ENCODE assay signal across 32 cellular contexts in the genomic region with DNA sequence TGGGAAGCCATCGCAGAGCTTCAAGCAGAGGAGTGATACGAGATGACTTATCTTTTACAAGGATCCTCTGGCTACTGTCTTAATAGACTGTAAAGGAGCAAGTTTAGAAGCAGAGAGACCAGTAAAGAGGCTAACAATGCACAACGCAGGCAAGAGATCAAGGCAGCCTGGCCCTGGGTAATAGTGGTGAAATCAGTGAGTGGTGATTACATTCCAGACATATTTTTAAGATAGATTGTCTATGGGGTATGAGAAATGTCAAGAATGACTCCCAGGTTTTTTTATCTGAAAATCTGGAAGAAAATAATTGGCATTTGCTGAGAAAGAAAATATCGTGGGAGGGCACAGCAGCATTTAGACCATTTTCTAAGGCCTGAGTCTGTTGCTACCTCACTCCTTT.
DNase-seq lines count a peak whose midpoint lies in the region; ATAC-seq and TF ChIP-seq lines count a peak whose summit lies in the region.
"Had no signal": no experiment of that assay in that cellular context is flagged by ENCODE, and none has a peak within 500 bp of the region (broad histone marks: within the 10 kb centered on the region; RNA-seq: fewer than 3 reads in every experiment).

No MANE protein-coding gene starts in this region.

- no peaks in the 10 kb centered on the region for H3K79me2 ChIP-seq in GM23338 (replicated peaks; ENCODE audit: insufficient read depth)

- H3K4me1 ChIP-seq in GM23338 (ENCODE audit: insufficient read depth) (no peaks in the 10 kb centered on the region; the same call in 1 of the 2 replicates), RWPE2 (ENCODE audit: insufficient read depth, poor library complexity, severe bottlenecking) (peaks cover 11% of the 10 kb centered on the region)
- H3K4me1 ChIP-seq: BLaER1 treated with 17β-estradiol and CSF1 and Interleukin-3, amounts not matched to agents 10 nM and 100 nM; HAP-1; heart left ventricle; left lung; pancreas; testis had no signal

- H3K27me3 Mint-ChIP-seq in GM23338 (ENCODE audit: insufficient read depth, low read depth, poor library complexity), result no peaks in the 10 kb centered on the region
- H3K27me3 Mint-ChIP-seq: natural killer cell treated with Interleukin-12 subunit alpha and Interleukin-12 subunit beta and Interleukin-15 and Interleukin-18, amount 100 ng/mL, for 72 hours; T-helper 17 cell had no signal

- no peaks in the 10 kb centered on the region; the same call in none of the 2 replicates for H3K9me2 ChIP-seq in GM23338 (ENCODE audit: insufficient read depth)

- H3K4me3 Mint-ChIP-seq in GM23338, result no peak overlapping the region
- H3K4me3 Mint-ChIP-seq: activated naive CD4-positive, alpha-beta T cell treated with anti-CD3 and anti-CD28 coated beads for 36 hours; natural killer cell treated with Interleukin-12 subunit alpha and Interleukin-12 subunit beta and Interleukin-15 and Interleukin-18, amount 100 ng/mL, for 72 hours; T-helper 17 cell had no signal

- no peaks in the 10 kb centered on the region for H4K20me1 ChIP-seq in GM23338 (replicated peaks; ENCODE audit: insufficient read depth)
- H4K20me1 ChIP-seq: BLaER1 treated with 17β-estradiol and CSF1 and Interleukin-3, amounts not matched to agents 10 nM and 100 nM had no signal

- H3K9me3 ChIP-seq in RWPE2 (ENCODE audit: severe bottlenecking), result no peaks in the 10 kb centered on the region
- H3K9me3 ChIP-seq: BLaER1 treated with 17β-estradiol and CSF1 and Interleukin-3, amounts not matched to agents 10 nM and 100 nM; HAP-1; pancreas; testis had no signal

- DNase-seq in GM23338 (ENCODE audit: low spot score) (peak; percentile 8), RWPE2 (ENCODE audit: low spot score) (no peak), epithelial cell of esophagus (ENCODE audit: low read depth) (peak; percentile 14), omental fat pad (ENCODE audit: low spot score) (no peak), NCI-H187 treated with DMSO at 0.1 percent for 48 hours (lab: John Stamatoyannopoulos, UW) (no peak), activated gamma-delta T cell (lab: John Stamatoyannopoulos, UW) (no peak), activated gamma-delta T cell treated with Interleukin-2 at 50 U/mL for 16 hours (no peak)
- DNase-seq: activated CD4-positive, alpha-beta T cell treated with anti-CD3 and anti-CD28 coated beads for 48 hours; activated naive CD4-positive, alpha-beta T cell treated with anti-CD3 and anti-CD28 coated beads for 36 hours; activated T-cell treated with anti-CD3 and anti-CD28 coated beads, Interleukin-2, amount 50 U/mL, for 48 hours; COR-L47; DND-41; dorsolateral prefrontal cortex; heart left ventricle; IMR-90; left lung; NCI-H1417; NCI-H2081 treated with DMSO at 0.1 percent for 48 hours; NCI-H446 treated with DMSO at 0.1 percent for 48 hours; NK-92 treated with Interleukin-12 subunit alpha and Interleukin-12 subunit beta, amount 100 ng/mL, for 24 hours; pancreas; right cardiac atrium; stimulated activated CD4-positive, alpha-beta T cell treated with anti-CD3 and anti-CD28 coated beads, Interleukin-4, amount 100 ng/mL, for 4 hours; stimulated activated naive CD4-positive, alpha-beta T cell treated with Interleukin-2 at 50 U/mL for 16 hours; T-helper 17 cell; testis had no signal

- peaks cover 6% of the 10 kb centered on the region for H3K4me1 Mint-ChIP-seq in GM23338
- H3K4me1 Mint-ChIP-seq: T-helper 17 cell had no signal

- no peak overlapping the region for H3K27ac ChIP-seq in GM23338 (ENCODE audit: low read depth)
- peak overlapping the region; percentile 42 for H3K27ac ChIP-seq in RWPE2 (ENCODE audit: poor library complexity, severe bottlenecking)
- H3K27ac ChIP-seq: BLaER1 treated with 17β-estradiol and CSF1 and Interleukin-3, amounts not matched to agents 10 nM and 100 nM; dorsolateral prefrontal cortex; epithelial cell of prostate; heart left ventricle; left lung; testis had no signal

- H3K36me3 ChIP-seq in GM23338 (ENCODE audit: insufficient read depth), result no peaks in the 10 kb centered on the region
- no peaks in the 10 kb centered on the region for H3K36me3 ChIP-seq in RWPE2 (ENCODE audit: low read depth)
- H3K36me3 ChIP-seq: BLaER1 treated with 17β-estradiol and CSF1 and Interleukin-3, amounts not matched to agents 10 nM and 100 nM; HAP-1; heart left ventricle; left lung; pancreas had no signal

- H3K27me3 ChIP-seq in GM23338 (ENCODE audit: insufficient read depth) (no peaks in the 10 kb centered on the region), RWPE2 (ENCODE audit: insufficient read depth, poor library complexity, severe bottlenecking) (no peaks in the 10 kb centered on the region)
- H3K27me3 ChIP-seq: BLaER1 treated with 17β-estradiol and CSF1 and Interleukin-3, amounts not matched to agents 10 nM and 100 nM; dorsolateral prefrontal cortex; heart left ventricle; left lung; pancreas; testis had no signal

- TF ChIP-seq CTCF in GM23338 (conservative IDR thresholded peaks at IDR 0.05; ENCODE audit: low read depth in 2 of 2) (no peak), RWPE2 (IDR thresholded peaks at IDR 0.05; ENCODE audit: poor library complexity, severe bottlenecking) (no peak), epithelial cell of esophagus (IDR thresholded peaks at IDR 0.05; ENCODE audit: insufficient read depth, low read depth, low read length, missing control alignments) (no peak), omental fat pad (IDR thresholded peaks at IDR 0.05) (no peak)

- peaks cover 6% of the 10 kb centered on the region; the same call in 1 of the 3 replicates for H3K9me3 Mint-ChIP-seq in GM23338

- no peak overlapping the region for H3K4me2 ChIP-seq in GM23338
- H3K4me2 ChIP-seq: BLaER1 treated with 17β-estradiol and CSF1 and Interleukin-3, amounts not matched to agents 10 nM and 100 nM had no signal

- H3F3A ChIP-seq in GM23338 (replicated peaks; ENCODE audit: low read depth), result no peaks in the 10 kb centered on the region

- peak overlapping the region; percentile 20; the same call in 1 of the 2 replicates for H3K27ac Mint-ChIP-seq in GM23338
- H3K27ac Mint-ChIP-seq: activated naive CD4-positive, alpha-beta T cell treated with anti-CD3 and anti-CD28 coated beads for 36 hours; natural killer cell treated with Interleukin-12 subunit alpha and Interleukin-12 subunit beta and Interleukin-15 and Interleukin-18, amount 100 ng/mL, for 72 hours; T-helper 17 cell had no signal

- peak overlapping the region; percentile 20; the same call in 1 of the 2 replicates for H2AFZ ChIP-seq in GM23338

- ATAC-seq in GM23338, result no peak
- ATAC-seq in RWPE2 (ENCODE audit: low read depth), result peak; percentile 85
- ATAC-seq in omental fat pad (ENCODE audit: low FRiP score), result peak; percentile 70
- ATAC-seq in GM19035 (IDR thresholded peaks at IDR 0.05; ENCODE audit: unreplicated experiment), result no peak
- ATAC-seq: GM12878; heart left ventricle; left lung; natural killer cell treated with Interleukin-12 subunit alpha and Interleukin-12 subunit beta and Interleukin-15 and Interleukin-18, amount 100 ng/mL, for 72 hours; right cardiac atrium; T-helper 17 cell had no signal

- no peak overlapping the region for H3K4me3 ChIP-seq in GM23338
- H3K4me3 ChIP-seq in RWPE2 (ENCODE audit: severe bottlenecking), result no peak overlapping the region
- H3K4me3 ChIP-seq in epithelial cell of esophagus (ENCODE audit: low read length), result no peak overlapping the region
- H3K4me3 ChIP-seq: BLaER1 treated with 17β-estradiol and CSF1 and Interleukin-3, amounts not matched to agents 10 nM and 100 nM; dorsolateral prefrontal cortex; GM12878; HAP-1; heart left ventricle; left lung; pancreas; testis had no signal

- peaks cover 5% of the 10 kb centered on the region; the same call in 1 of the 3 replicates for H3K36me3 Mint-ChIP-seq in GM23338 (ENCODE audit: low read depth)
- H3K36me3 Mint-ChIP-seq: natural killer cell treated with Interleukin-12 subunit alpha and Interleukin-12 subunit beta and Interleukin-15 and Interleukin-18, amount 100 ng/mL, for 72 hours had no signal

TF ChIP-seq in GM23338, 12 proteins besides CTCF, POLR2A, EP300 and RAD21 (continues in another document):
- no peak for TF ChIP-seq EZH2 (IDR thresholded peaks at IDR 0.05; ENCODE audit: low read depth, unreplicated experiment)
- no peak for TF ChIP-seq NANOG (IDR thresholded peaks at IDR 0.05; ENCODE audit: borderline replicate concordance)
- no peak for TF ChIP-seq ZNF331 (CRISPR knock-in tag; IDR thresholded peaks at IDR 0.05; ENCODE audit: low read depth)
- TF ChIP-seq, protein P1, sequence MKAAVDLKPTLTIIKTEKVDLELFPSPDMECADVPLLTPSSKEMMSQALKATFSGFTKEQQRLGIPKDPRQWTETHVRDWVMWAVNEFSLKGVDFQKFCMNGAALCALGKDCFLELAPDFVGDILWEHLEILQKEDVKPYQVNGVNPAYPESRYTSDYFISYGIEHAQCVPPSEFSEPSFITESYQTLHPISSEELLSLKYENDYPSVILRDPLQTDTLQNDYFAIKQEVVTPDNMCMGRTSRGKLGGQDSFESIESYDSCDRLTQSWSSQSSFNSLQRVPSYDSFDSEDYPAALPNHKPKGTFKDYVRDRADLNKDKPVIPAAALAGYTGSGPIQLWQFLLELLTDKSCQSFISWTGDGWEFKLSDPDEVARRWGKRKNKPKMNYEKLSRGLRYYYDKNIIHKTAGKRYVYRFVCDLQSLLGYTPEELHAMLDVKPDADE (IDR thresholded peaks at IDR 0.05), result no peak
- TF ChIP-seq ZNF114 (CRISPR knock-in tag; IDR thresholded peaks at IDR 0.05), result no peak
- no peak for TF ChIP-seq EZH2phosphoT487 (IDR thresholded peaks at IDR 0.05; ENCODE audit: unreplicated experiment)
- TF ChIP-seq STAT1 (IDR thresholded peaks at IDR 0.05; ENCODE audit: unreplicated experiment), result no peak
- no peak for TF ChIP-seq POLR2AphosphoS5 (IDR thresholded peaks at IDR 0.05; ENCODE audit: low read depth)

Comparison
In these comparisons a context has a peak if more than half of its experiments do, and no peak if none do; other contexts are left out.
1. ATAC-seq: peak in RWPE2 (single experiment) and omental fat pad (single experiment); none in GM23338 (single experiment) and GM19035 (single experiment).
2. DNase-seq: peak in GM23338 (single experiment) and epithelial cell of esophagus (single experiment); none in RWPE2 (single experiment), omental fat pad (single experiment), NCI-H187 treated with DMSO at 0.1 percent for 48 hours (single experiment), activated gamma-delta T cell (single experiment) and activated gamma-delta T cell treated with Interleukin-2 at 50 U/mL for 16 hours (single experiment).